In the genomic region with DNA sequence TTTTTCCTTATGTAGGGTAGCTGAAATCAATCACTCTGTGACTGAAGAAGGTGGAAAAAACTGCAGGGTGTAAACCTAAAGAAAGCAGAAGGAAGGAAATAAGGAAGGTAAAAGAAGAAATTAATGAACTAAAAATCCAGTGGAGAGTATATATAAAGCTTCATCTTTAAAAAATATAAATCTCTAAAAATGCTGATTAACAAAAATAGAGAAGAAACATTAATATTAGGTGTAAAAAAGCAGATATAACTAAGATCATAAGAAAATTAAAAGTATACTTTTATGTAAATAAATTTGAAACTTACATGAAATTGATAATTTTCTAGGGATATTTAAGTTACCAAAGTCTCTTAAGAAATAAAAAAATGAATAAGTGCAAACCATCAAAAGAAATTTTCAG, we compare ENCODE assay signal across 17 cellular contexts.
DNase-seq lines count a peak whose midpoint lies in the region; ATAC-seq, FAIRE-seq and TF ChIP-seq lines count a peak whose summit lies in the region.
"Had no signal": no experiment of that assay in that cellular context is flagged by ENCODE, and none has a peak within 500 bp of the region (broad histone marks: within the 10 kb centered on the region; RNA-seq: fewer than 3 reads in every experiment).

No MANE protein-coding gene starts in this region.

- ATAC-seq in GM23338 (no peak), mucosa of descending colon (no peak)
- no peak for ATAC-seq in activated naive CD4-positive, alpha-beta T cell treated with anti-CD3 and anti-CD28 coated beads, Interleukin-2, amount 50 U/mL, for 72 hours

- H3K36me3 ChIP-seq in GM23338 (ENCODE audit: insufficient read depth) (no peaks in the 10 kb centered on the region), ascending aorta (no peaks in the 10 kb centered on the region), mucosa of descending colon (ENCODE audit: low read depth) (no peaks in the 10 kb centered on the region)
- H3K36me3 ChIP-seq: HAP-1 had no signal

- H3K9me3 ChIP-seq in ascending aorta, result no peaks in the 10 kb centered on the region
- no peaks in the 10 kb centered on the region for H3K9me3 ChIP-seq in mucosa of descending colon
- H3K9me3 ChIP-seq: HAP-1 had no signal

- peaks cover 25% of the 10 kb centered on the region for H3K4me1 ChIP-seq in GM23338 (ENCODE audit: insufficient read depth)
- H3K4me1 ChIP-seq in ascending aorta, result peaks cover 18 to 53% of the 10 kb centered on the region in 2 donors
- H3K4me1 ChIP-seq in mucosa of descending colon (ENCODE audit: low read depth), result peaks cover 10% of the 10 kb centered on the region
- H3K4me1 ChIP-seq: HAP-1 had no signal

- no peak overlapping the region for H3K27ac Mint-ChIP-seq in GM23338
- no peak overlapping the region for H3K27ac Mint-ChIP-seq in activated naive CD4-positive, alpha-beta T cell treated with anti-CD3 and anti-CD28 coated beads, Interleukin-2, amount 50 U/mL, for 72 hours
- H3K27ac Mint-ChIP-seq: B cell; CD4-positive, CD25-positive, alpha-beta regulatory T cell; CD8-positive, alpha-beta memory T cell had no signal

- H3K4me3 ChIP-seq in GM23338 (no peak overlapping the region), ascending aorta (no peak overlapping the region), mucosa of descending colon (no peak overlapping the region)
- H3K4me3 ChIP-seq: HAP-1 had no signal

- H3K9me3 Mint-ChIP-seq in GM23338, result no peaks in the 10 kb centered on the region; the same call in 2 of the 3 replicates
- H3K9me3 Mint-ChIP-seq in activated naive CD4-positive, alpha-beta T cell treated with anti-CD3 and anti-CD28 coated beads, Interleukin-2, amount 50 U/mL, for 72 hours, result no peaks in the 10 kb centered on the region
- H3K9me3 Mint-ChIP-seq: CD4-positive, CD25-positive, alpha-beta regulatory T cell; CD8-positive, alpha-beta memory T cell had no signal

- H3K9me2 ChIP-seq in GM23338 (ENCODE audit: insufficient read depth), result no peaks in the 10 kb centered on the region

- TF ChIP-seq CTCF in GM23338 (conservative IDR thresholded peaks at IDR 0.05; ENCODE audit: low read depth in 2 of 2) (no peak), ascending aorta (IDR thresholded peaks at IDR 0.05) (no peak), mucosa of descending colon (IDR thresholded peaks at IDR 0.05) (no peak)

- H3K27ac ChIP-seq in GM23338 (ENCODE audit: low read depth) (peak overlapping the region; percentile 53; the same call in 1 of the 2 replicates), ascending aorta (peak overlapping the region; percentile 93 to 95)
- H3K27ac ChIP-seq: HL-60 had no signal

- H3K27me3 ChIP-seq in GM23338 (ENCODE audit: insufficient read depth) (no peaks in the 10 kb centered on the region), ascending aorta (no peaks in the 10 kb centered on the region)

- peak; percentile 75 for FAIRE-seq in frontal cortex (lab: Jason Lieb, UNC)
- FAIRE-seq: H1 had no signal

- H3K4me3 Mint-ChIP-seq in GM23338, result no peak overlapping the region
- H3K4me3 Mint-ChIP-seq: B cell; CD4-positive, CD25-positive, alpha-beta regulatory T cell; CD8-positive, alpha-beta memory T cell had no signal

- peaks cover 51% of the 10 kb centered on the region for H3K4me1 Mint-ChIP-seq in GM23338

- peaks cover 7% of the 10 kb centered on the region for H3K27me3 Mint-ChIP-seq in GM23338 (ENCODE audit: insufficient read depth, low read depth, poor library complexity)
- H3K27me3 Mint-ChIP-seq: B cell; CD4-positive, CD25-positive, alpha-beta regulatory T cell; CD8-positive, alpha-beta memory T cell had no signal

- no peaks in the 10 kb centered on the region for H3K36me3 Mint-ChIP-seq in GM23338 (ENCODE audit: low read depth)
- H3K36me3 Mint-ChIP-seq in activated naive CD4-positive, alpha-beta T cell treated with anti-CD3 and anti-CD28 coated beads, Interleukin-2, amount 50 U/mL, for 72 hours, result peaks cover 0 to 5% of the 10 kb centered on the region in 2 donors

- H4K20me1 ChIP-seq in GM23338 (replicated peaks; ENCODE audit: insufficient read depth), result no peaks in the 10 kb centered on the region

- no peak overlapping the region for H2AFZ ChIP-seq in GM23338

- no peak for DNase-seq in GM23338 (ENCODE audit: low spot score)
- no peak for DNase-seq in ascending aorta (ENCODE audit: low spot score in 2 of 2)
- no peak for DNase-seq in frontal cortex (ENCODE audit: low spot score in 2 of 2)
- no peak for DNase-seq in activated naive CD4-positive, alpha-beta T cell treated with anti-CD3 and anti-CD28 coated beads, Interleukin-2, amount 50 U/mL, for 72 hours (ENCODE audit: low spot score in 2 of 2)
- DNase-seq in NCI-H2081 (lab: John Stamatoyannopoulos, UW), result no peak
- no peak for DNase-seq in mucosa of descending colon
- DNase-seq in cortex of kidney (lab: John Stamatoyannopoulos, UW), result no peak
- DNase-seq: CD4-positive, CD25-positive, alpha-beta regulatory T cell; CD8-positive, alpha-beta memory T cell; COR-L47; DMS 273 treated with DMSO at 0.1 percent for 48 hours; DMS53; GDM1 had no signal

- H3F3A ChIP-seq in GM23338 (replicated peaks; ENCODE audit: low read depth), result no peaks in the 10 kb centered on the region

- H3K4me2 ChIP-seq in GM23338, result 0 out of 2 replicates have a peak overlapping the region, but pooled peaks have one; percentile 52

- intact Hi-C loops in ascending aorta (cut with DNase I), result loop anchor here (2.0 kb wide), 1 partner anchor 42 kb away; no protein-coding TSS in a partner anchor
- intact Hi-C loops in mucosa of descending colon (cut with DNase I, micrococcal nuclease), result no loop called here

- no peaks in the 10 kb centered on the region for H3K79me2 ChIP-seq in GM23338 (replicated peaks; ENCODE audit: insufficient read depth)

TF ChIP-seq in GM23338, 12 proteins besides CTCF, POLR2A, EP300 and RAD21 (continues in another document):
- TF ChIP-seq NANOG (IDR thresholded peaks at IDR 0.05; ENCODE audit: borderline replicate concordance) (no peak), ZNF114 (CRISPR knock-in tag; IDR thresholded peaks at IDR 0.05) (no peak), CREB1 (CRISPR knock-in tag; IDR thresholded peaks at IDR 0.05; ENCODE audit: low read depth) (no peak), STAT1 (IDR thresholded peaks at IDR 0.05; ENCODE audit: unreplicated experiment) (no peak), EZH2 (IDR thresholded peaks at IDR 0.05; ENCODE audit: low read depth, unreplicated experiment) (no peak), JUNB (IDR thresholded peaks at IDR 0.05; ENCODE audit: unreplicated experiment) (no peak), EZH2phosphoT487 (IDR thresholded peaks at IDR 0.05; ENCODE audit: unreplicated experiment) (no peak)
- TF ChIP-seq, protein P1, sequence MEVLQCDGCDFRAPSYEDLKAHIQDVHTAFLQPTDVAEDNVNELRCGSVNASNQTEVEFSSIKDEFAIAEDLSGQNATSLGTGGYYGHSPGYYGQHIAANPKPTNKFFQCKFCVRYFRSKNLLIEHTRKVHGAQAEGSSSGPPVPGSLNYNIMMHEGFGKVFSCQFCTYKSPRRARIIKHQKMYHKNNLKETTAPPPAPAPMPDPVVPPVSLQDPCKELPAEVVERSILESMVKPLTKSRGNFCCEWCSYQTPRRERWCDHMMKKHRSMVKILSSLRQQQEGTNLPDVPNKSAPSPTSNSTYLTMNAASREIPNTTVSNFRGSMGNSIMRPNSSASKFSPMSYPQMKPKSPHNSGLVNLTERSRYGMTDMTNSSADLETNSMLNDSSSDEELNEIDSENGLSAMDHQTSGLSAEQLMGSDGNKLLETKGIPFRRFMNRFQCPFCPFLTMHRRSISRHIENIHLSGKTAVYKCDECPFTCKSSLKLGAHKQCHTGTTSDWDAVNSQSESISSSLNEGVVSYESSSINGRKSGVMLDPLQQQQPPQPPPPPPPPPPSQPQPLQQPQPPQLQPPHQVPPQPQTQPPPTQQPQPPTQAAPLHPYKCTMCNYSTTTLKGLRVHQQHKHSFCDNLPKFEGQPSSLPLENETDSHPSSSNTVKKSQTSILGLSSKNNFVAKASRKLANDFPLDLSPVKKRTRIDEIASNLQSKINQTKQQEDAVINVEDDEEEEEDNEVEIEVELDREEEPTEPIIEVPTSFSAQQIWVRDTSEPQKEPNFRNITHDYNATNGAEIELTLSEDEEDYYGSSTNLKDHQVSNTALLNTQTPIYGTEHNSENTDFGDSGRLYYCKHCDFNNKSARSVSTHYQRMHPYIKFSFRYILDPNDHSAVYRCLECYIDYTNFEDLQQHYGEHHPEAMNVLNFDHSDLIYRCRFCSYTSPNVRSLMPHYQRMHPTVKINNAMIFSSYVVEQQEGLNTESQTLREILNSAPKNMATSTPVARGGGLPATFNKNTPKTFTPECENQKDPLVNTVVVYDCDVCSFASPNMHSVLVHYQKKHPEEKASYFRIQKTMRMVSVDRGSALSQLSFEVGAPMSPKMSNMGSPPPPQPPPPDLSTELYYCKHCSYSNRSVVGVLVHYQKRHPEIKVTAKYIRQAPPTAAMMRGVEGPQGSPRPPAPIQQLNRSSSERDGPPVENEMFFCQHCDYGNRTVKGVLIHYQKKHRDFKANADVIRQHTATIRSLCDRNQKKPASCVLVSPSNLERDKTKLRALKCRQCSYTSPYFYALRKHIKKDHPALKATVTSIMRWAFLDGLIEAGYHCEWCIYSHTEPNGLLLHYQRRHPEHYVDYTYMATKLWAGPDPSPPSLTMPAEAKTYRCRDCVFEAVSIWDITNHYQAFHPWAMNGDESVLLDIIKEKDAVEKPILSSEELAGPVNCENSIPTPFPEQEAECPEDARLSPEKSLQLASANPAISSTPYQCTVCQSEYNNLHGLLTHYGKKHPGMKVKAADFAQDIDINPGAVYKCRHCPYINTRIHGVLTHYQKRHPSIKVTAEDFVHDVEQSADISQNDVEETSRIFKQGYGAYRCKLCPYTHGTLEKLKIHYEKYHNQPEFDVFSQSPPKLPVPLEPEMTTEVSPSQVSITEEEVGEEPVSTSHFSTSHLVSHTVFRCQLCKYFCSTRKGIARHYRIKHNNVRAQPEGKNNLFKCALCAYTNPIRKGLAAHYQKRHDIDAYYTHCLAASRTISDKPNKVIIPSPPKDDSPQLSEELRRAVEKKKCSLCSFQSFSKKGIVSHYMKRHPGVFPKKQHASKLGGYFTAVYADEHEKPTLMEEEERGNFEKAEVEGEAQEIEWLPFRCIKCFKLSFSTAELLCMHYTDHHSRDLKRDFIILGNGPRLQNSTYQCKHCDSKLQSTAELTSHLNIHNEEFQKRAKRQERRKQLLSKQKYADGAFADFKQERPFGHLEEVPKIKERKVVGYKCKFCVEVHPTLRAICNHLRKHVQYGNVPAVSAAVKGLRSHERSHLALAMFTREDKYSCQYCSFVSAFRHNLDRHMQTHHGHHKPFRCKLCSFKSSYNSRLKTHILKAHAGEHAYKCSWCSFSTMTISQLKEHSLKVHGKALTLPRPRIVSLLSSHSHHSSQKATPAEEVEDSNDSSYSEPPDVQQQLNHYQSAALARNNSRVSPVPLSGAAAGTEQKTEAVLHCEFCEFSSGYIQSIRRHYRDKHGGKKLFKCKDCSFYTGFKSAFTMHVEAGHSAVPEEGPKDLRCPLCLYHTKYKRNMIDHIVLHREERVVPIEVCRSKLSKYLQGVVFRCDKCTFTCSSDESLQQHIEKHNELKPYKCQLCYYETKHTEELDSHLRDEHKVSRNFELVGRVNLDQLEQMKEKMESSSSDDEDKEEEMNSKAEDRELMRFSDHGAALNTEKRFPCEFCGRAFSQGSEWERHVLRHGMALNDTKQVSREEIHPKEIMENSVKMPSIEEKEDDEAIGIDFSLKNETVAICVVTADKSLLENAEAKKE (CRISPR knock-in tag; IDR thresholded peaks at IDR 0.05), result no peak
